Comparison of ENCODE assay signal across 8 cellular contexts in genomic region chr19:38360839-38361631, GRCh38. TPM values are rescaled to one million over a fixed set of nuclear protein-coding genes. Genes with fewer than 3 reads are reported as not detected.
DNase-seq lines count a peak whose midpoint lies in the region; ATAC-seq and TF ChIP-seq lines count a peak whose summit lies in the region.
"Had no signal": no experiment of that assay in that cellular context is flagged by ENCODE, and none has a peak within 500 bp of the region (broad histone marks: within the 10 kb centered on the region; RNA-seq: fewer than 3 reads in every experiment).

No MANE protein-coding gene starts in this region.

- H3K27ac ChIP-seq in heart left ventricle: peak overlapping the region in 2 of 12 donors; percentile 58 to 59
- no peak overlapping the region for H3K27ac ChIP-seq in tibial artery

- no peak for TF ChIP-seq CTCF in heart left ventricle (IDR thresholded peaks at IDR 0.05)
- no peak for TF ChIP-seq CTCF in tibial artery (IDR thresholded peaks at IDR 0.05)

- ATAC-seq in activated CD8-positive, alpha-beta memory T cell treated with anti-CD3 and anti-CD28 coated beads, Interleukin-2, amount 10 ng/mL, durations not matched to agents 7 days and 5 days: no peak
- ATAC-seq in heart left ventricle (peak in 3 of 4 donors; percentile 10 to 29 (median 23)), GM18867 (IDR thresholded peaks at IDR 0.05; ENCODE audit: unreplicated experiment) (no peak)

- H3K4me3 ChIP-seq in heart left ventricle: peak overlapping the region; percentile 37 to 97 (median 63)
- H3K4me3 ChIP-seq in tibial artery: peak overlapping the region; percentile 39 to 60

- H3K27ac Mint-ChIP-seq in activated CD8-positive, alpha-beta memory T cell treated with anti-CD3 and anti-CD28 coated beads, Interleukin-2, amount 10 ng/mL, durations not matched to agents 7 days and 5 days: no peak overlapping the region

- CTCF ChIA-PET in activated CD8-positive, alpha-beta memory T cell treated with anti-CD3 and anti-CD28 coated beads, Interleukin-2, amount 10 ng/mL, durations not matched to agents 7 days and 5 days (lab: Charles Lee): interaction anchor here (0.6 to 2.1 kb wide), 6 partner anchors 25 to 695 kb away, joined by 3 to 8 read pairs (median 4); partner anchors contain the start of genes CATSPERG and FAM98C

- WGBS in heart left ventricle, 4 donors: 18 to 23% (median 21%) methylated on average over 22 to 23 of the region's 23 CpGs

- peaks cover 20% of the 10 kb centered on the region for H3K4me1 Mint-ChIP-seq in activated CD8-positive, alpha-beta memory T cell treated with anti-CD3 and anti-CD28 coated beads, Interleukin-2, amount 10 ng/mL, durations not matched to agents 7 days and 5 days

- no peak for DNase-seq in activated CD8-positive, alpha-beta memory T cell treated with anti-CD3 and anti-CD28 coated beads, Interleukin-2, amount 10 ng/mL, durations not matched to agents 7 days and 5 days
- DNase-seq in activated CD8-positive, alpha-beta memory T cell treated with anti-CD3 and anti-CD28 coated beads, Interleukin-2, amount 50 U/mL, for 4 hours: no peak
- DNase-seq in heart left ventricle: no peak
- no peak for DNase-seq in tibial artery
- DNase-seq in SHP77 (lab: John Stamatoyannopoulos, UW): no peak
- DNase-seq: DND-41, NCI-H2081 treated with DMSO at 0.1 percent for 48 hours had no signal

- TF ChIP-seq POLR2A in heart left ventricle (IDR thresholded peaks at IDR 0.05): no peak

- no peaks in the 10 kb centered on the region for H3K36me3 Mint-ChIP-seq in activated CD8-positive, alpha-beta memory T cell treated with anti-CD3 and anti-CD28 coated beads, Interleukin-2, amount 10 ng/mL, durations not matched to agents 7 days and 5 days

- H3K9me3 Mint-ChIP-seq in activated CD8-positive, alpha-beta memory T cell treated with anti-CD3 and anti-CD28 coated beads, Interleukin-2, amount 10 ng/mL, durations not matched to agents 7 days and 5 days (ENCODE audit: low read depth): no peaks in the 10 kb centered on the region

- H3K4me1 ChIP-seq in heart left ventricle: peaks cover 0 to 20% (median 9%) of the 10 kb centered on the region in 12 donors
- H3K4me1 ChIP-seq in tibial artery: peaks cover 0 to 20% (median 17%) of the 10 kb centered on the region in 4 donors

- H3K27me3 Mint-ChIP-seq in activated CD8-positive, alpha-beta memory T cell treated with anti-CD3 and anti-CD28 coated beads, Interleukin-2, amount 10 ng/mL, durations not matched to agents 7 days and 5 days: peaks cover 28% of the 10 kb centered on the region

- H3K36me3 ChIP-seq in heart left ventricle (no peaks in the 10 kb centered on the region), tibial artery (no peaks in the 10 kb centered on the region)

- intact Hi-C loops in heart left ventricle (cut with DNase I): loop anchor here in 2 of 10 donors (1.0 to 2.0 kb wide), 2 partner anchors 24 kb away; no protein-coding TSS in a partner anchor
- intact Hi-C loops in tibial artery (cut with DNase I; ENCODE audit: low total_unique reads): no loop called here

- peak overlapping the region; percentile 82 for H3K4me3 Mint-ChIP-seq in activated CD8-positive, alpha-beta memory T cell treated with anti-CD3 and anti-CD28 coated beads, Interleukin-2, amount 10 ng/mL, durations not matched to agents 7 days and 5 days

- H3K27me3 ChIP-seq in heart left ventricle (peaks cover 0 to 30% (median 3%) of the 10 kb centered on the region in 9 donors), tibial artery (peaks cover 0 to 73% of the 10 kb centered on the region in 2 donors)

- H3K9me3 ChIP-seq in heart left ventricle (no peaks in the 10 kb centered on the region), tibial artery (no peaks in the 10 kb centered on the region)

RNA-seq across cellular contexts. Expression of gene PSMD8, which starts 13.3 kb away (rescaled TPM):
- 100 to 1,000 TPM; 164 to 204 TPM for total RNA-seq in activated CD8-positive, alpha-beta memory T cell treated with anti-CD3 and anti-CD28 coated beads, Interleukin-2, amount 10 ng/mL, durations not matched to agents 7 days and 5 days
- 100 to 1,000 TPM; 237 to 690 (median 325) TPM for total RNA-seq in heart left ventricle
- 100 to 1,000 TPM; 186 to 663 TPM for polyA plus RNA-seq in heart left ventricle

RNA-seq across cellular contexts. Expression of gene CATSPERG, which starts 25.4 kb away (rescaled TPM):
- 1 to 10 TPM; 4.3 to 7.3 TPM for total RNA-seq in activated CD8-positive, alpha-beta memory T cell treated with anti-CD3 and anti-CD28 coated beads, Interleukin-2, amount 10 ng/mL, durations not matched to agents 7 days and 5 days
- total RNA-seq in heart left ventricle: 1 to 10 TPM in 6 of 9 donors, under 1 TPM in 3; 0.19 to 3.0 (median 1.9) TPM
- 1 to 10 TPM; 1.3 to 2.9 TPM for polyA plus RNA-seq in heart left ventricle

RNA-seq across cellular contexts. Expression of gene GGN, which starts 26.8 kb away (rescaled TPM):
- not detected for total RNA-seq in activated CD8-positive, alpha-beta memory T cell treated with anti-CD3 and anti-CD28 coated beads, Interleukin-2, amount 10 ng/mL, durations not matched to agents 7 days and 5 days
- under 1 TPM in 5 of 9 donors, not detected in 4; 0.18 to 0.67 (median 0.31) TPM for total RNA-seq in heart left ventricle
- polyA plus RNA-seq in heart left ventricle: under 1 TPM; 0.15 to 0.42 TPM

RNA-seq across cellular contexts. Expression of gene SPRED3, which starts 27.5 kb away (rescaled TPM):
- under 1 TPM; 0.84 to 0.93 TPM for total RNA-seq in activated CD8-positive, alpha-beta memory T cell treated with anti-CD3 and anti-CD28 coated beads, Interleukin-2, amount 10 ng/mL, durations not matched to agents 7 days and 5 days
- total RNA-seq in heart left ventricle: 1 to 10 TPM in 2 of 9 donors, under 1 TPM in 6, not detected in 1; 0.18 to 3.1 (median 0.72) TPM
- 1 to 10 TPM in 1 of 2 donors, under 1 TPM in 1; 0.30 to 1.3 TPM for polyA plus RNA-seq in heart left ventricle

RNA-seq across cellular contexts. Expression of gene KCNK6, which starts 41.4 kb away (rescaled TPM):
- total RNA-seq in activated CD8-positive, alpha-beta memory T cell treated with anti-CD3 and anti-CD28 coated beads, Interleukin-2, amount 10 ng/mL, durations not matched to agents 7 days and 5 days: 10 to 100 TPM; 10.8 to 13.5 TPM
- 10 to 100 TPM in 4 of 9 donors, 1 to 10 TPM in 5; 3.1 to 23.6 (median 8.5) TPM for total RNA-seq in heart left ventricle
- polyA plus RNA-seq in heart left ventricle: 1 to 10 TPM; 4.4 to 6.4 TPM

Comparison
In these comparisons a context has a peak if more than half of its experiments do, and no peak if none do; other contexts are left out.
1. ATAC-seq: peak in heart left ventricle (3 of 4); none in activated CD8-positive, alpha-beta memory T cell treated with anti-CD3 and anti-CD28 coated beads, Interleukin-2, amount 10 ng/mL, durations not matched to agents 7 days and 5 days (single experiment) and GM18867 (single experiment).